ENCODE assay signal across 1 cellular context in genomic region chr14:65225299-65226159, GRCh38.
TF ChIP-seq lines count a peak whose summit lies in the region.

No MANE protein-coding gene starts in this region.

TF ChIP-seq in GM12878, 131 proteins besides CTCF, POLR2A, EP300 and RAD21 (continued from another document):
- TF ChIP-seq NKRF (conservative IDR thresholded peaks at IDR 0.05): no peak
- peak; percentile 66; the same call in 1 of the 2 replicates for TF ChIP-seq SPI1 (IDR thresholded peaks at IDR 0.05; ENCODE audit: borderline replicate concordance, insufficient read depth, low read depth, low read length)
- peak; percentile 81 for TF ChIP-seq IRF4 (IDR thresholded peaks at IDR 0.05; ENCODE audit: low read depth, low read length)
